Comparison of ENCODE assay signal across 23 cellular contexts in genomic region chr2:38448692-38449405, GRCh38.
"Had no signal": no experiment of that assay in that cellular context is flagged by ENCODE, and none has a peak within 500 bp of the region (broad histone marks: within the 10 kb centered on the region; RNA-seq: fewer than 3 reads in every experiment).

No MANE protein-coding gene starts in this region.

- ATAC-seq: activated CD8-positive, alpha-beta memory T cell treated with anti-CD3 and anti-CD28 coated beads, Interleukin-2, amount 10 ng/mL, durations not matched to agents 7 days and 5 days; left lobe of liver; stimulated activated naive CD8-positive, alpha-beta T cell treated with anti-CD3 and anti-CD28 coated beads, Interleukin-15, Interleukin-2, amounts not matched to agents 100 U/mL and 50 U/mL, for 24 hours had no signal

- H3K9me3 ChIP-seq: colonic mucosa, esophagus muscularis mucosa, vagina had no signal

- H3K4me3 Mint-ChIP-seq: activated B cell treated with CpG ODN at 0.5 μM for 24 hours; activated CD4-positive, alpha-beta memory T cell treated with anti-CD3 and anti-CD28 coated beads, Interleukin-2, amount 10 ng/mL, durations not matched to agents 7 days and 5 days; activated CD8-positive, alpha-beta memory T cell treated with anti-CD3 and anti-CD28 coated beads, Interleukin-2, amount 10 ng/mL, durations not matched to agents 7 days and 5 days; activated naive CD8-positive, alpha-beta T cell treated with anti-CD3 and anti-CD28 coated beads, Interleukin-2, amount 10 ng/mL, durations not matched to agents 7 days and 5 days had no signal

- H3K36me3 Mint-ChIP-seq: activated CD8-positive, alpha-beta memory T cell treated with anti-CD3 and anti-CD28 coated beads, Interleukin-2, amount 10 ng/mL, durations not matched to agents 7 days and 5 days; activated naive CD8-positive, alpha-beta T cell treated with anti-CD3 and anti-CD28 coated beads, Interleukin-2, amount 10 ng/mL, durations not matched to agents 7 days and 5 days had no signal

- H3K27me3 ChIP-seq: colonic mucosa, esophagus muscularis mucosa, vagina had no signal

- H3K36me3 ChIP-seq: colonic mucosa, esophagus muscularis mucosa, vagina had no signal

- H3K4me1 Mint-ChIP-seq: activated B cell treated with CpG ODN at 0.5 μM for 24 hours; activated CD4-positive, alpha-beta memory T cell treated with anti-CD3 and anti-CD28 coated beads, Interleukin-2, amount 10 ng/mL, durations not matched to agents 7 days and 5 days; activated CD8-positive, alpha-beta memory T cell treated with anti-CD3 and anti-CD28 coated beads, Interleukin-2, amount 10 ng/mL, durations not matched to agents 7 days and 5 days; activated naive CD8-positive, alpha-beta T cell treated with anti-CD3 and anti-CD28 coated beads, Interleukin-2, amount 10 ng/mL, durations not matched to agents 7 days and 5 days had no signal

- H3K27ac ChIP-seq: colonic mucosa had no signal

- FAIRE-seq: endometrium, islet of Langerhans had no signal

- H3K27ac Mint-ChIP-seq: activated B cell treated with CpG ODN at 0.5 μM for 24 hours; activated CD4-positive, alpha-beta memory T cell treated with anti-CD3 and anti-CD28 coated beads, Interleukin-2, amount 10 ng/mL, durations not matched to agents 7 days and 5 days; activated CD8-positive, alpha-beta memory T cell treated with anti-CD3 and anti-CD28 coated beads, Interleukin-2, amount 10 ng/mL, durations not matched to agents 7 days and 5 days; activated naive CD8-positive, alpha-beta T cell treated with anti-CD3 and anti-CD28 coated beads, Interleukin-2, amount 10 ng/mL, durations not matched to agents 7 days and 5 days had no signal

- DNase-seq: activated B cell treated with CpG ODN at 0.5 μM for 24 hours; activated CD4-positive, alpha-beta memory T cell treated with anti-CD3 and anti-CD28 coated beads, Interleukin-2, amount 10 ng/mL, durations not matched to agents 7 days and 5 days; activated CD4-positive, alpha-beta T cell treated with anti-CD3 and anti-CD28 coated beads for 4 hours; activated CD8-positive, alpha-beta memory T cell treated with anti-CD3 and anti-CD28 coated beads, Interleukin-2, amount 10 ng/mL, durations not matched to agents 7 days and 5 days; activated naive CD4-positive, alpha-beta T cell; activated naive CD8-positive, alpha-beta T cell treated with anti-CD3 and anti-CD28 coated beads, Interleukin-2, amount 10 ng/mL, durations not matched to agents 7 days and 5 days; amygdala; caudate nucleus; colonic mucosa; midbrain; occipital lobe; posterior cingulate gyrus; retina; stimulated activated naive CD8-positive, alpha-beta T cell treated with anti-CD3 and anti-CD28 coated beads, Interleukin-15, Interleukin-2, amounts not matched to agents 100 U/mL and 50 U/mL, for 24 hours; T-helper 1 cell; T-helper 9 cell; trophoblast cell had no signal

- H3K4me3 ChIP-seq: colonic mucosa, esophagus muscularis mucosa, lung, vagina had no signal

- H3K4me1 ChIP-seq: colonic mucosa had no signal

- H3K9me3 Mint-ChIP-seq: activated B cell treated with CpG ODN at 0.5 μM for 24 hours; activated CD4-positive, alpha-beta memory T cell treated with anti-CD3 and anti-CD28 coated beads, Interleukin-2, amount 10 ng/mL, durations not matched to agents 7 days and 5 days; activated naive CD8-positive, alpha-beta T cell treated with anti-CD3 and anti-CD28 coated beads, Interleukin-2, amount 10 ng/mL, durations not matched to agents 7 days and 5 days had no signal

- H3K27me3 Mint-ChIP-seq: activated B cell treated with CpG ODN at 0.5 μM for 24 hours had no signal
